ENCODE assay signal across 22 cellular contexts in genomic region chr6:53469163-53469562, GRCh38.
DNase-seq lines count a peak whose midpoint lies in the region; ATAC-seq and TF ChIP-seq lines count a peak whose summit lies in the region.
"Had no signal": no experiment of that assay in that cellular context is flagged by ENCODE, and none has a peak within 500 bp of the region (broad histone marks: within the 10 kb centered on the region; RNA-seq: fewer than 3 reads in every experiment).

No MANE protein-coding gene starts in this region.

- H3K27ac Mint-ChIP-seq in MCF 10A (ENCODE audit: low read depth, unreplicated experiment) = peak overlapping the region; percentile 46
- H3K27ac Mint-ChIP-seq in activated CD8-positive, alpha-beta T cell treated with anti-CD3 and anti-CD28 coated beads, Interleukin-2, amount 10 ng/mL, durations not matched to agents 7 days and 5 days = no peak overlapping the region
- H3K27ac Mint-ChIP-seq: CD4-positive, alpha-beta memory T cell; HFFc6 had no signal

- H3K27me3 Mint-ChIP-seq in MCF 10A (ENCODE audit: insufficient read depth, unreplicated experiment) = no peaks in the 10 kb centered on the region
- peaks cover 25% of the 10 kb centered on the region for H3K27me3 Mint-ChIP-seq in activated CD8-positive, alpha-beta T cell treated with anti-CD3 and anti-CD28 coated beads, Interleukin-2, amount 10 ng/mL, durations not matched to agents 7 days and 5 days (ENCODE audit: low read depth)
- H3K27me3 Mint-ChIP-seq: CD4-positive, alpha-beta memory T cell had no signal

- H3K27ac ChIP-seq in mammary epithelial cell (ENCODE audit: insufficient read depth, low read depth, low read length) = no peak overlapping the region
- H3K27ac ChIP-seq: A549; BLaER1 treated with 17β-estradiol and CSF1 and Interleukin-3, amounts not matched to agents 10 nM and 100 nM had no signal

- H3K79me2 ChIP-seq in mammary epithelial cell (ENCODE audit: insufficient read depth, low read length) (no peaks in the 10 kb centered on the region), Loucy (ENCODE audit: insufficient read depth, low read length) (no peaks in the 10 kb centered on the region)

- POLR2A ChIA-PET in MCF 10A (lab: Yijun Ruan, JAX) = interaction anchor here (0.6 to 0.7 kb wide), 3 partner anchors 30 to 151 kb away, joined by 3 to 4 read pairs (median 3); no protein-coding TSS in a partner anchor
- POLR2A ChIA-PET in activated CD8-positive, alpha-beta T cell treated with anti-CD3 and anti-CD28 coated beads, Interleukin-2, amount 10 ng/mL, durations not matched to agents 7 days and 5 days (lab: Charles Lee) = no interaction called here

- no peak overlapping the region for H3K9ac ChIP-seq in mammary epithelial cell (ENCODE audit: insufficient read depth, low read length)
- no peak overlapping the region for H3K9ac ChIP-seq in Loucy (ENCODE audit: low read depth, low read length, poor library complexity, severe bottlenecking)
- H3K9ac ChIP-seq: BLaER1 treated with 17β-estradiol and CSF1 and Interleukin-3, amounts not matched to agents 10 nM and 100 nM had no signal

- H3K36me3 ChIP-seq in mammary epithelial cell (ENCODE audit: insufficient read depth, low read length) (no peaks in the 10 kb centered on the region), Loucy (ENCODE audit: insufficient read depth, low read length) (no peaks in the 10 kb centered on the region)
- H3K36me3 ChIP-seq: BE2C; BLaER1 treated with 17β-estradiol and CSF1 and Interleukin-3, amounts not matched to agents 10 nM and 100 nM; HAP-1 had no signal

- WGBS in mammary epithelial cell (ENCODE audit: low coverage, missing lambda C conversion rate) = 11% methylated on average over 1 of the region's 1 CpG

- H3K36me3 Mint-ChIP-seq in MCF 10A (ENCODE audit: insufficient read depth, unreplicated experiment) = no peaks in the 10 kb centered on the region
- no peaks in the 10 kb centered on the region for H3K36me3 Mint-ChIP-seq in activated CD8-positive, alpha-beta T cell treated with anti-CD3 and anti-CD28 coated beads, Interleukin-2, amount 10 ng/mL, durations not matched to agents 7 days and 5 days (ENCODE audit: low read depth)
- H3K36me3 Mint-ChIP-seq: CD4-positive, alpha-beta memory T cell had no signal

- H3K4me3 ChIP-seq in mammary epithelial cell (replicated peaks in 1 of 3; ENCODE audit: insufficient read depth in 1 of 3, low read depth in 2 of 3, low read length in 3 of 3) = no peak overlapping the region
- no peak overlapping the region for H3K4me3 ChIP-seq in Loucy (ENCODE audit: low read length, poor library complexity, severe bottlenecking)
- H3K4me3 ChIP-seq: A549; BLaER1 treated with 17β-estradiol and CSF1 and Interleukin-3, amounts not matched to agents 10 nM and 100 nM; HAP-1 had no signal

- intact Hi-C loops in MCF 10A (cut with micrococcal nuclease) = no loop called here
- intact Hi-C loops in mammary epithelial cell (cut with micrococcal nuclease) = no loop called here

- BruUV-seq in MCF 10A (replicated peaks; lab: Mats Ljungman, UMichigan) (no TSS peak), mammary epithelial cell (replicated peaks; lab: Mats Ljungman, UMichigan) (no TSS peak)

- no peaks in the 10 kb centered on the region for H4K20me1 ChIP-seq in mammary epithelial cell (ENCODE audit: insufficient read depth, low read length)
- H4K20me1 ChIP-seq in Loucy (ENCODE audit: insufficient read depth, low read length, poor library complexity, severe bottlenecking) = no peaks in the 10 kb centered on the region
- H4K20me1 ChIP-seq: BLaER1 treated with 17β-estradiol and CSF1 and Interleukin-3, amounts not matched to agents 10 nM and 100 nM had no signal

- peaks cover 56% of the 10 kb centered on the region for H3K4me1 Mint-ChIP-seq in MCF 10A (ENCODE audit: insufficient read depth, unreplicated experiment)
- no peaks in the 10 kb centered on the region for H3K4me1 Mint-ChIP-seq in activated CD8-positive, alpha-beta T cell treated with anti-CD3 and anti-CD28 coated beads, Interleukin-2, amount 10 ng/mL, durations not matched to agents 7 days and 5 days (ENCODE audit: low read depth)

- no peaks in the 10 kb centered on the region for H3F3A ChIP-seq in Loucy (ENCODE audit: low read depth)

- H3K4me2 ChIP-seq in mammary epithelial cell (ENCODE audit: insufficient read depth, low read depth, low read length) (no peak overlapping the region), Loucy (ENCODE audit: low read depth, low read length, poor library complexity, severe bottlenecking) (peak overlapping the region; percentile 36)
- H3K4me2 ChIP-seq: A549; BLaER1 treated with 17β-estradiol and CSF1 and Interleukin-3, amounts not matched to agents 10 nM and 100 nM had no signal

- H2AFZ ChIP-seq in mammary epithelial cell (ENCODE audit: low read depth, low read length) = no peak overlapping the region
- no peak overlapping the region for H2AFZ ChIP-seq in Loucy (ENCODE audit: low read length)

- dilution Hi-C loops in mammary epithelial cell (cut with HindIII; ENCODE audit: low sequenced_read_pairs) = no loop called here

- H3K9me3 Mint-ChIP-seq in MCF 10A (ENCODE audit: unreplicated experiment) = no peaks in the 10 kb centered on the region
- H3K9me3 Mint-ChIP-seq in activated CD8-positive, alpha-beta T cell treated with anti-CD3 and anti-CD28 coated beads, Interleukin-2, amount 10 ng/mL, durations not matched to agents 7 days and 5 days (ENCODE audit: insufficient read depth) = no peaks in the 10 kb centered on the region
- H3K9me3 Mint-ChIP-seq: CD4-positive, alpha-beta memory T cell; HFFc6 had no signal

- TF ChIP-seq CTCF in MCF 10A (IDR thresholded peaks at IDR 0.05; ENCODE audit: unreplicated experiment) (no peak), mammary epithelial cell (conservative IDR thresholded peaks at IDR 0.05 in 1 of 2, IDR thresholded peaks at IDR 0.05 in 1 of 2; ENCODE audit: extremely low read depth in 1 of 2, insufficient read depth in 1 of 2, low read depth in 1 of 2, low read length in 2 of 2) (no peak), Loucy (conservative IDR thresholded peaks at IDR 0.05; ENCODE audit: low read length) (no peak)

- H3K9me2 ChIP-seq in Loucy (replicated peaks; ENCODE audit: low read depth, low read length) = no peaks in the 10 kb centered on the region

- no peak for ATAC-seq in activated CD8-positive, alpha-beta T cell treated with anti-CD3 and anti-CD28 coated beads, Interleukin-2, amount 10 ng/mL, durations not matched to agents 7 days and 5 days
- ATAC-seq: A549 had no signal

- no peaks in the 10 kb centered on the region for H3K27me3 ChIP-seq in mammary epithelial cell (ENCODE audit: insufficient read depth, low read length)
- H3K27me3 ChIP-seq in Loucy (ENCODE audit: insufficient read depth, low read length, poor library complexity, severe bottlenecking) = no peaks in the 10 kb centered on the region
- H3K27me3 ChIP-seq: BE2C; BLaER1 treated with 17β-estradiol and CSF1 and Interleukin-3, amounts not matched to agents 10 nM and 100 nM had no signal

- DNase-seq in MCF 10A (ENCODE audit: unreplicated experiment) = no peak
- no peak for DNase-seq in mammary epithelial cell
- DNase-seq in amniotic epithelial cell (ENCODE audit: low read depth) = peak; percentile 50
- no peak for DNase-seq in NCI-H526 (lab: John Stamatoyannopoulos, UW)
- no peak for DNase-seq in NCI-H146 treated with DMSO at 0.1 percent for 48 hours (lab: John Stamatoyannopoulos, UW; ENCODE audit: unreplicated experiment)
- no peak for DNase-seq in activated CD8-positive, alpha-beta T cell treated with anti-CD3 and anti-CD28 coated beads, Interleukin-2, amount 10 ng/mL, durations not matched to agents 7 days and 5 days
- DNase-seq: 8988T; ACHN; AML-193; BE2C; Calu3; CD4-positive, alpha-beta memory T cell; COR-L47; DMS53; DMS79 treated with DMSO at 0.1 percent for 48 hours; GF-D8; GOT3; HFFc6 had no signal

- CTCF ChIA-PET in MCF 10A (lab: Yijun Ruan, JAX) = interaction anchor here (0.6 to 4.8 kb wide), 4 partner anchors 15 to 297 kb away, joined by 3 to 25 read pairs (median 4); no protein-coding TSS in a partner anchor
- CTCF ChIA-PET in mammary epithelial cell (lab: Charles Lee; ENCODE audit: low non-redundant PET) = no interaction called here
- CTCF ChIA-PET in activated CD8-positive, alpha-beta T cell treated with anti-CD3 and anti-CD28 coated beads, Interleukin-2, amount 10 ng/mL, durations not matched to agents 7 days and 5 days (lab: Charles Lee) = interaction anchor here (1.2 kb wide), 1 partner anchor 40 kb away, joined by 3 read pairs; no protein-coding TSS in a partner anchor

- H3K4me1 ChIP-seq in mammary epithelial cell (ENCODE audit: insufficient read depth, low read length) = peaks cover 36% of the 10 kb centered on the region
- H3K4me1 ChIP-seq in Loucy (ENCODE audit: insufficient read depth, low read length, poor library complexity, severe bottlenecking) = peaks cover 28% of the 10 kb centered on the region
- H3K4me1 ChIP-seq: BE2C; BLaER1 treated with 17β-estradiol and CSF1 and Interleukin-3, amounts not matched to agents 10 nM and 100 nM; HAP-1 had no signal

- no peaks in the 10 kb centered on the region for H3K9me3 ChIP-seq in mammary epithelial cell (replicated peaks; ENCODE audit: insufficient read depth, low read length)
- H3K9me3 ChIP-seq in Loucy (ENCODE audit: insufficient read depth, low read depth, low read length) = no peaks in the 10 kb centered on the region
- H3K9me3 ChIP-seq: A549; BE2C; BLaER1 treated with 17β-estradiol and CSF1 and Interleukin-3, amounts not matched to agents 10 nM and 100 nM; HAP-1 had no signal

- no peak overlapping the region for H3K4me3 Mint-ChIP-seq in MCF 10A (ENCODE audit: unreplicated experiment)
- H3K4me3 Mint-ChIP-seq in activated CD8-positive, alpha-beta T cell treated with anti-CD3 and anti-CD28 coated beads, Interleukin-2, amount 10 ng/mL, durations not matched to agents 7 days and 5 days = no peak overlapping the region
- H3K4me3 Mint-ChIP-seq: CD4-positive, alpha-beta memory T cell; HFFc6 had no signal

- in situ Hi-C loops in mammary epithelial cell (cut with MboI; ENCODE audit: low sequenced_read_pairs in 2 of 2) = no loop called here
